Comparison of ENCODE assay signal across 9 cellular contexts in genomic region chr2:201149064-201149820, GRCh38. TPM values are rescaled to one million over a fixed set of nuclear protein-coding genes. Genes with fewer than 3 reads are reported as not detected.
DNase-seq lines count a peak whose midpoint lies in the region; ATAC-seq, FAIRE-seq and TF ChIP-seq lines count a peak whose summit lies in the region.
"Had no signal": no experiment of that assay in that cellular context is flagged by ENCODE, and none has a peak within 500 bp of the region (broad histone marks: within the 10 kb centered on the region; RNA-seq: fewer than 3 reads in every experiment).

No MANE protein-coding gene starts in this region.

- peak overlapping the region; percentile 83 for H2BK15ac ChIP-seq in IMR-90 (ENCODE audit: low read depth, low read length)

- no peaks in the 10 kb centered on the region for H4K20me1 ChIP-seq in IMR-90 (ENCODE audit: insufficient read depth, low read length)

- H3K4ac ChIP-seq in IMR-90 (ENCODE audit: low read depth, low read length) = peak overlapping the region; percentile 93

- no peak overlapping the region for H3K4me3 ChIP-seq in IMR-90 (ENCODE audit: insufficient read depth, low read depth, low read length)
- H3K4me3 ChIP-seq in kidney (ENCODE audit: low read length in 2 of 2) = no peak overlapping the region

- peak overlapping the region; percentile 59 for H3K27ac Mint-ChIP-seq in stimulated activated memory B cell treated with anti-CD40 and anti-IgM and Interleukin-4, amounts not matched to agents 10 μg/mL and 1 μg/mL and 100 μg/mL, for 72 hours

- peak; percentile 74 for ATAC-seq in IMR-90 (ENCODE audit: low read depth)
- no peak for ATAC-seq in stimulated activated memory B cell treated with anti-CD40 and anti-IgM and Interleukin-4, amounts not matched to agents 10 μg/mL and 1 μg/mL and 100 μg/mL, for 72 hours
- no peak for ATAC-seq in HG03025 (IDR thresholded peaks at IDR 0.05; ENCODE audit: low FRiP score, unreplicated experiment)

- peaks cover 20% of the 10 kb centered on the region; the same call in 1 of the 2 replicates for H3K9me1 ChIP-seq in IMR-90 (ENCODE audit: insufficient read depth, low read length)

- H3K9me3 ChIP-seq in IMR-90 (ENCODE audit: control insufficient read depth, insufficient read depth, low read length) (no peaks in the 10 kb centered on the region), kidney (ENCODE audit: control insufficient read depth in 1 of 2, low read length in 2 of 2) (no peaks in the 10 kb centered on the region)

- H3K36me3 ChIP-seq in IMR-90 (ENCODE audit: control insufficient read depth, insufficient read depth, low read length) (peaks cover 19% of the 10 kb centered on the region), kidney (ENCODE audit: control insufficient read depth in 1 of 2, insufficient read depth in 2 of 2, low read length in 2 of 2) (peaks cover 23 to 40% of the 10 kb centered on the region in 2 donors)

- H3K4me3 Mint-ChIP-seq in stimulated activated memory B cell treated with anti-CD40 and anti-IgM and Interleukin-4, amounts not matched to agents 10 μg/mL and 1 μg/mL and 100 μg/mL, for 72 hours = no peak overlapping the region
- H3K4me3 Mint-ChIP-seq: activated B cell treated with CpG ODN at 0.5 μM for 24 hours had no signal

- dilution Hi-C loops in IMR-90 (cut with HindIII; ENCODE audit: low sequenced_read_pairs, unreplicated experiment) = no loop called here

- H3K56ac ChIP-seq in IMR-90 (ENCODE audit: extremely low read depth, insufficient read depth, low read length) = peak overlapping the region; percentile 65

- peak overlapping the region; percentile 65; the same call in 1 of the 2 replicates for H3K18ac ChIP-seq in IMR-90 (ENCODE audit: low read depth, low read length)

- no TSS peak for BruUV-seq in IMR-90 (replicated peaks; lab: Mats Ljungman, UMichigan)

- DNase-seq in IMR-90 (peak; percentile 96), astrocyte of the hippocampus (ENCODE audit: low read depth, low spot score) (peak; percentile 88), kidney (no peak), COLO829 (ENCODE audit: low spot score) (no peak), D341Med (ENCODE audit: low spot score) (no peak)
- DNase-seq: activated B cell treated with CpG ODN at 0.5 μM for 24 hours, occipital lobe had no signal

- peaks cover 65% of the 10 kb centered on the region for H3K36me3 Mint-ChIP-seq in stimulated activated memory B cell treated with anti-CD40 and anti-IgM and Interleukin-4, amounts not matched to agents 10 μg/mL and 1 μg/mL and 100 μg/mL, for 72 hours

- TF ChIP-seq CTCF in IMR-90 (conservative IDR thresholded peaks at IDR 0.05; ENCODE audit: low read depth, low read length) (no peak), kidney (IDR thresholded peaks at IDR 0.05; ENCODE audit: borderline replicate concordance, extremely low read depth, insufficient read depth) (no peak)

- H3K9me3 Mint-ChIP-seq in stimulated activated memory B cell treated with anti-CD40 and anti-IgM and Interleukin-4, amounts not matched to agents 10 μg/mL and 1 μg/mL and 100 μg/mL, for 72 hours = no peaks in the 10 kb centered on the region
- H3K9me3 Mint-ChIP-seq: activated B cell treated with CpG ODN at 0.5 μM for 24 hours had no signal

- no peaks in the 10 kb centered on the region for H3K27me3 Mint-ChIP-seq in stimulated activated memory B cell treated with anti-CD40 and anti-IgM and Interleukin-4, amounts not matched to agents 10 μg/mL and 1 μg/mL and 100 μg/mL, for 72 hours
- H3K27me3 Mint-ChIP-seq: activated B cell treated with CpG ODN at 0.5 μM for 24 hours had no signal

- POLR2A ChIA-PET in IMR-90 (lab: Charles Lee; ENCODE audit: unreplicated experiment) = no interaction called here

- CTCF ChIA-PET in IMR-90 (lab: Yijun Ruan, JAX) = interaction anchor here (0.9 kb wide), 1 partner anchor 31 kb away, joined by 3 read pairs; no protein-coding TSS in a partner anchor

- peaks cover 44% of the 10 kb centered on the region for H3K4me1 Mint-ChIP-seq in stimulated activated memory B cell treated with anti-CD40 and anti-IgM and Interleukin-4, amounts not matched to agents 10 μg/mL and 1 μg/mL and 100 μg/mL, for 72 hours

- H3K9ac ChIP-seq in IMR-90 (ENCODE audit: low read depth, low read length) = peak overlapping the region; percentile 27; the same call in 1 of the 2 replicates
- peak overlapping the region in 1 of 2 donors; percentile 22 for H3K9ac ChIP-seq in kidney (ENCODE audit: low read length in 2 of 2)

- peak overlapping the region; percentile 83 to 84 for H4K8ac ChIP-seq in IMR-90 (ENCODE audit: low read depth in 2 of 2, low read length in 2 of 2)

- intact Hi-C loops in IMR-90 (cut with micrococcal nuclease) = loop anchor here (2.0 kb wide), 2 partner anchors 20 to 32 kb away; partner anchors contain the start of gene CFLAR
- intact Hi-C loops in kidney (cut with DNase I) = no loop called here

- no peak for TF ChIP-seq POLR2A in IMR-90 (IDR thresholded peaks at IDR 0.05; ENCODE audit: low read depth, low read length)

- 75% methylated on average over 1 of the region's 2 CpGs; no CpG with 5 or more reads in 1 of the 2 experiments for WGBS in IMR-90 (ENCODE audit: extremely low coverage in 2 of 2, insufficient read length in 1 of 2), 2 experiments

- H3K23ac ChIP-seq in IMR-90 (ENCODE audit: low read depth, low read length) = peak overlapping the region; percentile 92; the same call in 1 of the 2 replicates

- H3K4me1 ChIP-seq in IMR-90 (ENCODE audit: control insufficient read depth, insufficient read depth, low read length) (peaks cover 19% of the 10 kb centered on the region), kidney (ENCODE audit: control insufficient read depth in 1 of 2, insufficient read depth in 1 of 2, low read depth in 1 of 2, low read length in 2 of 2) (peaks cover 9 to 47% of the 10 kb centered on the region in 2 donors)

- H2BK5ac ChIP-seq in IMR-90 (ENCODE audit: low read depth, low read length, poor library complexity, severe bottlenecking) = peak overlapping the region; percentile 94

- peak overlapping the region; percentile 68 for H2AK9ac ChIP-seq in IMR-90 (replicated peaks; ENCODE audit: low read depth, low read length, poor library complexity)

- peak overlapping the region; percentile 70 for H3K27ac ChIP-seq in IMR-90 (ENCODE audit: insufficient read depth, low read length)
- H3K27ac ChIP-seq in kidney (ENCODE audit: low read depth in 2 of 2, low read length in 2 of 2) = peak overlapping the region; percentile 75 to 83

- in situ Hi-C loops in IMR-90 (cut with MboI; ENCODE audit: low sequenced_read_pairs) = no loop called here

- H3K4me2 ChIP-seq in IMR-90 (ENCODE audit: low read depth, low read length) = peak overlapping the region; percentile 19; the same call in 1 of the 2 replicates

- H2AFZ ChIP-seq in IMR-90 (replicated peaks; ENCODE audit: low read length, poor library complexity) = no peak overlapping the region

- H4K5ac ChIP-seq in IMR-90 (ENCODE audit: low read depth, low read length) = peak overlapping the region; percentile 48; the same call in 1 of the 2 replicates

- H3K27me3 ChIP-seq in IMR-90 (ENCODE audit: control insufficient read depth, insufficient read depth, low read length) = no peaks in the 10 kb centered on the region

- H3K14ac ChIP-seq in IMR-90 (replicated peaks; ENCODE audit: low read depth, low read length) = peak overlapping the region; percentile 68

- peaks cover 12 to 37% of the 10 kb centered on the region in 2 experiments for H3K79me1 ChIP-seq in IMR-90 (ENCODE audit: low read depth in 1 of 2, low read length in 2 of 2)

- peak overlapping the region; percentile 95 for H2BK20ac ChIP-seq in IMR-90 (ENCODE audit: low read depth, low read length)

- peak overlapping the region; percentile 99 for H2AK5ac ChIP-seq in IMR-90 (ENCODE audit: low read depth, low read length)

- FAIRE-seq in kidney (lab: Jason Lieb, UNC) = peak; percentile 54

- H4K91ac ChIP-seq in IMR-90 (ENCODE audit: insufficient read depth, low read depth, low read length) = peak overlapping the region; percentile 87

- TF ChIP-seq RAD21 in IMR-90 (IDR thresholded peaks at IDR 0.05; ENCODE audit: low read length) = no peak

- peak overlapping the region; percentile 95 for H2BK120ac ChIP-seq in IMR-90 (ENCODE audit: low read depth, low read length)

TF ChIP-seq in IMR-90, 13 proteins besides CTCF, POLR2A, EP300 and RAD21:
- no peak for TF ChIP-seq MAFK (IDR thresholded peaks at IDR 0.05; ENCODE audit: low read depth, low read length)
- TF ChIP-seq ELK1 (IDR thresholded peaks at IDR 0.05; ENCODE audit: borderline replicate concordance, low read depth, low read length) = no peak
- TF ChIP-seq FOS (IDR thresholded peaks at IDR 0.05; ENCODE audit: low read depth, low read length) = peak; percentile 32; the same call in 1 of the 2 replicates
- no peak for TF ChIP-seq MXI1 (IDR thresholded peaks at IDR 0.05; ENCODE audit: borderline replicate concordance, low read depth, low read length)
- no peak for TF ChIP-seq NFE2L2 (IDR thresholded peaks at IDR 0.05; ENCODE audit: low read depth, low read length)
- peak; percentile 74 for TF ChIP-seq CEBPB (IDR thresholded peaks at IDR 0.05; ENCODE audit: low read depth, low read length)
- TF ChIP-seq SMC3 (IDR thresholded peaks at IDR 0.05; ENCODE audit: low read depth, low read length) = no peak
- TF ChIP-seq MAZ (IDR thresholded peaks at IDR 0.05; ENCODE audit: borderline replicate concordance, low read depth, low read length) = no peak
- no peak for TF ChIP-seq RCOR1 (IDR thresholded peaks at IDR 0.05; ENCODE audit: insufficient replicate concordance, low read length)

RNA-seq across cellular contexts. Expression of gene CFLAR, which starts 33.3 kb away (rescaled TPM):
- total RNA-seq in IMR-90 (2012; rRNA removed) = 48.3 and 59.9 TPM in 2 replicates
- 23.8 and 29.2 TPM in 2 replicates for polyA plus RNA-seq in IMR-90 (2012; rRNA removed)
- polyA plus RNA-seq in IMR-90 (2012; cell fraction: cytosol; rRNA removed) = 8.6 and 21.0 TPM in 2 replicates
- polyA plus RNA-seq in IMR-90 (2012; cell fraction: nucleus; rRNA removed; ENCODE audit: low replicate concordance) = 32.8 and 76.8 TPM in 2 replicates
- total RNA-seq in kidney = 263 TPM
- polyA plus RNA-seq in kidney (ENCODE audit: insufficient read depth, low read depth, low replicate concordance) = 47.2 TPM

RNA-seq across cellular contexts. Expression of gene CASP10, which starts 33.7 kb away (rescaled TPM):
- total RNA-seq in IMR-90 (2012; rRNA removed) (0.28 and 0.90 TPM in 2 replicates), kidney (24.6 TPM)
- polyA plus RNA-seq in IMR-90 (2012; rRNA removed) (0.12 and 0.13 TPM in 2 replicates), kidney (ENCODE audit: insufficient read depth, low read depth, low replicate concordance) (4.5 TPM)
- polyA plus RNA-seq in IMR-90 (2012; cell fraction: cytosol; rRNA removed) = 0.11 TPM in 1 of 2 replicates, not detected in the other
- 0.24 and 0.32 TPM in 2 replicates for polyA plus RNA-seq in IMR-90 (2012; cell fraction: nucleus; rRNA removed; ENCODE audit: low replicate concordance)

Comparison
In these comparisons a context has a peak if more than half of its experiments do, and no peak if none do; other contexts are left out.
1. DNase-seq: peak in IMR-90 (single experiment) and astrocyte of the hippocampus (single experiment); none in kidney (single experiment), COLO829 (single experiment) and D341Med (single experiment).
2. RNA of gene CASP10, which starts 33.7 kb away (total RNA-seq): 24.6 TPM in kidney (single experiment); 0.28 to 0.90 TPM in IMR-90; every median in the first group is over 10 times any median in the second.